Comparison of ENCODE assay signal across 18 cellular contexts in genomic region chr17:27591986-27592385, GRCh38.
"Had no signal": no experiment of that assay in that cellular context is flagged by ENCODE, and none has a peak within 500 bp of the region (broad histone marks: within the 10 kb centered on the region; RNA-seq: fewer than 3 reads in every experiment).

No MANE protein-coding gene starts in this region.

- H3K4me3 ChIP-seq: colonic mucosa, hepatocyte, left ventricle myocardium inferior, lung, ovary, suprapubic skin, thyroid gland had no signal

- H3K36me3 ChIP-seq: colonic mucosa, ovary had no signal

- H3K4me1 ChIP-seq: colonic mucosa, foreskin keratinocyte, suprapubic skin, thyroid gland had no signal

- H3K27me3 Mint-ChIP-seq: naive thymus-derived CD4-positive, alpha-beta T cell; type B pancreatic cell had no signal

- H3K4me3 Mint-ChIP-seq: naive thymus-derived CD4-positive, alpha-beta T cell; type B pancreatic cell had no signal

- DNase-seq: colonic mucosa; dermis blood vessel endothelial cell; foreskin keratinocyte; head of caudate nucleus; kidney; left cardiac atrium; left ventricle myocardium inferior; mesenchymal stem cell; midbrain; naive thymus-derived CD4-positive, alpha-beta T cell; ovary; stimulated activated naive CD4-positive, alpha-beta T cell treated with Interleukin-2 at 50 U/mL for 16 hours; thyroid gland had no signal

- H3K9me3 ChIP-seq: colonic mucosa, left ventricle myocardium inferior, ovary, suprapubic skin, thyroid gland had no signal

- ATAC-seq: foreskin keratinocyte; left cardiac atrium; naive thymus-derived CD4-positive, alpha-beta T cell; right cardiac atrium had no signal

- H3K27me3 ChIP-seq: colonic mucosa, foreskin keratinocyte, hepatocyte, ovary, suprapubic skin, thyroid gland had no signal

- H3K27ac Mint-ChIP-seq: type B pancreatic cell had no signal

- H3K27ac ChIP-seq: colonic mucosa, foreskin keratinocyte, hepatocyte, left ventricle myocardium inferior, ovary, suprapubic skin, thyroid gland had no signal

- H3K9me3 Mint-ChIP-seq: naive thymus-derived CD4-positive, alpha-beta T cell; type B pancreatic cell had no signal
